9 cellular contexts compared by ENCODE assay signal in genomic region chr2:195559431-195559914, GRCh38.
A peak's percentile ranks its signal among the peaks of the same experiment; 100 is the strongest.
DNase-seq lines count a peak whose midpoint lies in the region; ATAC-seq and TF ChIP-seq lines count a peak whose summit lies in the region.
"Had no signal": no experiment of that assay in that cellular context is flagged by ENCODE, and none has a peak within 500 bp of the region (broad histone marks: within the 10 kb centered on the region; RNA-seq: fewer than 3 reads in every experiment).

No MANE protein-coding gene starts in this region.

- H3K4me3 ChIP-seq in SU-DHL-6 (ENCODE audit: insufficient read depth, low read length, poor library complexity, severe bottlenecking): no peak overlapping the region
- no peak overlapping the region for H3K4me3 ChIP-seq in vagina

- peaks cover 4% of the 10 kb centered on the region for H3K4me1 ChIP-seq in vagina

- H3K27me3 Mint-ChIP-seq in naive B cell: no peaks in the 10 kb centered on the region

- DNase-seq in AG08395 (ENCODE audit: low spot score): peak; percentile 55
- DNase-seq in activated naive CD8-positive, alpha-beta T cell treated with anti-CD3 and anti-CD28 coated beads, Interleukin-2, amount 50 U/mL, for 16 hours (ENCODE audit: low read depth, low spot score): peak; percentile 18
- DNase-seq in naive B cell: peak; percentile 80
- DNase-seq in vagina (ENCODE audit: extremely low spot score in 2 of 2): no peak
- DNase-seq in Right ventricle myocardium inferior (ENCODE audit: missing footprints): no peak

- ATAC-seq in GM19035 (IDR thresholded peaks at IDR 0.05; ENCODE audit: unreplicated experiment): peak; percentile 73
- ATAC-seq in HG03159 (IDR thresholded peaks at IDR 0.05; ENCODE audit: unreplicated experiment): peak; percentile 84
- ATAC-seq in naive B cell (ENCODE audit: low read depth in 2 of 2): peak; percentile 81 to 84
- ATAC-seq in Right ventricle myocardium inferior: no peak

- H3K36me3 Mint-ChIP-seq in naive B cell: no peaks in the 10 kb centered on the region

- H3K27me3 ChIP-seq in SU-DHL-6 (ENCODE audit: low read length) (no peaks in the 10 kb centered on the region), vagina (no peaks in the 10 kb centered on the region)
- H3K27me3 ChIP-seq: neutrophil had no signal

- H3K9me2 ChIP-seq in SU-DHL-6 (replicated peaks; ENCODE audit: insufficient read depth, low read length): no peaks in the 10 kb centered on the region

- peak overlapping the region; percentile 48 to 82 (median 68) for H3K4me3 Mint-ChIP-seq in naive B cell

- H3K9me3 Mint-ChIP-seq in naive B cell: peaks cover 0 to 9% (median 4%) of the 10 kb centered on the region in 7 donors

- peak overlapping the region; percentile 85 to 99 (median 96) for H3K27ac Mint-ChIP-seq in naive B cell

- no peaks in the 10 kb centered on the region for H3K36me3 ChIP-seq in SU-DHL-6 (ENCODE audit: low read length)
- H3K36me3 ChIP-seq in vagina: no peaks in the 10 kb centered on the region
- H3K36me3 ChIP-seq: neutrophil had no signal

- no peaks in the 10 kb centered on the region for H4K20me1 ChIP-seq in SU-DHL-6 (ENCODE audit: low read depth, low read length)

- H3K4me1 Mint-ChIP-seq in naive B cell: peaks cover 37 to 58% (median 39%) of the 10 kb centered on the region in 3 donors

- H3K4me2 ChIP-seq in SU-DHL-6 (ENCODE audit: low read depth, low read length, poor library complexity, severe bottlenecking): peak overlapping the region; percentile 21

- no peak overlapping the region for H3K9ac ChIP-seq in SU-DHL-6 (ENCODE audit: low read length)

- peaks cover 7% of the 10 kb centered on the region; the same call in 1 of the 2 replicates for H3F3A ChIP-seq in SU-DHL-6 (ENCODE audit: insufficient read depth)

- H2AFZ ChIP-seq in SU-DHL-6 (ENCODE audit: low read depth, low read length, severe bottlenecking): no peak overlapping the region

- H3K9me3 ChIP-seq in SU-DHL-6 (ENCODE audit: insufficient read depth, low read length): no peaks in the 10 kb centered on the region
- H3K9me3 ChIP-seq in vagina: no peaks in the 10 kb centered on the region
- H3K9me3 ChIP-seq: neutrophil had no signal

- H3K79me2 ChIP-seq in SU-DHL-6 (ENCODE audit: insufficient read depth, low read length): no peaks in the 10 kb centered on the region

- TF ChIP-seq POLR2A in vagina (IDR thresholded peaks at IDR 0.05): no peak

- TF ChIP-seq CTCF in SU-DHL-6 (IDR thresholded peaks at IDR 0.05; ENCODE audit: insufficient read depth, low read length, poor library complexity, severe bottlenecking): no peak
- no peak for TF ChIP-seq CTCF in vagina (IDR thresholded peaks at IDR 0.05)

- intact Hi-C loops in vagina (cut with DNase I) (no loop called here), Right ventricle myocardium inferior (cut with DNase I) (no loop called here)

- H3K27ac ChIP-seq in SU-DHL-6 (ENCODE audit: low read depth, low read length) (peak overlapping the region; percentile 40), vagina (no peak overlapping the region)
- H3K27ac ChIP-seq: neutrophil had no signal

Comparison
In these comparisons a context has a peak if more than half of its experiments do, and no peak if none do; other contexts are left out.
1. DNase-seq: peak in AG08395 (single experiment), activated naive CD8-positive, alpha-beta T cell treated with anti-CD3 and anti-CD28 coated beads, Interleukin-2, amount 50 U/mL, for 16 hours (single experiment) and naive B cell (single experiment); none in vagina (0 of 2) and Right ventricle myocardium inferior (single experiment).